18 cellular contexts compared by ENCODE assay signal in the genomic region with DNA sequence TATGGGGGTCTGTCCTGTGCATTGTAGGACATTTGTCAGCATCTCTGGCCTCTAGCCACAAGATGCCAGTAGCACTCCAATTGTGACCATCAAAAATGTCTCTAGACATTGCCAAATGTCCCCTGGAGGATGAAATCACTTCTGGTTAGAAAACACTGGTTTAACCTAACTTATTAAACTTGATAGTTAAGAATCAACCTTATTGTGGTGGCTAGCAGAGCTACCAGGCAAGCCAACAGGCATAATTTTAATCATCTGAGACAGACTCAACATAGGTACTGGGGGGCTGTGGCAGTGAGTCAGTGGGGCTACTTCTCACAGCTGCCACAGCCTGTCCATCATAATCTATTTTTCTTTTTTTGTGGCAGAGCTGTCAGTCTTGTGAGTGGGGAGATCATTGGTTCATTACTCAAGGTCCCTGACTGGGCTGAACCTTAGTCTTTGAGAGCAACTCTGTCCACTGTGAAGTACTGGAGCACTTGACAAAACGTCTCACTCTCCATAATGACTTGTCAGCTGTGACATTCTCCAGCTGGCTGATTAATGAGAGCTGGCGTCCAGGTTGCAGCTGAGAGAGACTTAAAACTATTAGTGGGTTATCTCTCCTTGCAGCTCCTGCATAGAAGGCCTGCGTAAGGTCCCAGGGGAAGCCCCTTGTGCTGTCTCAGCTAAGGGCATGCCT.
DNase-seq lines count a peak whose midpoint lies in the region; FAIRE-seq and TF ChIP-seq lines count a peak whose summit lies in the region.
"Had no signal": no experiment of that assay in that cellular context is flagged by ENCODE, and none has a peak within 500 bp of the region (broad histone marks: within the 10 kb centered on the region; RNA-seq: fewer than 3 reads in every experiment).

No MANE protein-coding gene starts in this region.

- intact Hi-C loops in kidney (cut with DNase I), result no loop called here

- H3K4me1 Mint-ChIP-seq in nephron progenitor cell, result peaks cover 56% of the 10 kb centered on the region

- peaks cover 7% of the 10 kb centered on the region for H3K9me3 Mint-ChIP-seq in nephron progenitor cell

- WGBS in GM23248 (ENCODE audit: low coverage in 1 of 2, low lambda C conversion rate in 2 of 2, missing lambda C conversion rate in 2 of 2), 2 experiments, result 89% methylated on average over 3 of the region's 3 CpGs

- no peaks in the 10 kb centered on the region for H3K79me2 ChIP-seq in Karpas-422 (ENCODE audit: low read length)
- H3K79me2 ChIP-seq in GM23248 (ENCODE audit: insufficient read depth), result no peaks in the 10 kb centered on the region

- H3K27me3 ChIP-seq in BE2C (no peaks in the 10 kb centered on the region), Karpas-422 (ENCODE audit: low read length) (no peaks in the 10 kb centered on the region), GM23248 (replicated peaks; ENCODE audit: insufficient read depth) (no peaks in the 10 kb centered on the region)
- H3K27me3 ChIP-seq: breast epithelium, tibial nerve had no signal

- H3K9me2 ChIP-seq in Karpas-422 (replicated peaks; ENCODE audit: insufficient read depth, low read length) (no peaks in the 10 kb centered on the region), GM23248 (ENCODE audit: insufficient read depth) (no peaks in the 10 kb centered on the region)

- H2AFZ ChIP-seq in Karpas-422 (ENCODE audit: low read length) (no peak overlapping the region), GM23248 (no peak overlapping the region)

- H3K4me2 ChIP-seq in Karpas-422 (ENCODE audit: low read depth, low read length, poor library complexity, severe bottlenecking), result peak overlapping the region; percentile 31
- no peak overlapping the region for H3K4me2 ChIP-seq in GM23248 (ENCODE audit: unreplicated experiment)

- H3K9ac ChIP-seq in Karpas-422 (ENCODE audit: low read length) (0 out of 2 replicates have a peak overlapping the region, but pooled peaks have one; percentile 9), kidney (ENCODE audit: low read length in 2 of 2) (no peak overlapping the region), GM23248 (no peak overlapping the region)

- H3K27ac Mint-ChIP-seq in nephron progenitor cell, result no peak overlapping the region

- in situ Hi-C loops in GM23248 (cut with MboI), result no loop called here

- H3K27me3 Mint-ChIP-seq in nephron progenitor cell (ENCODE audit: low read depth, poor library complexity), result no peaks in the 10 kb centered on the region

- no peak for FAIRE-seq in kidney (lab: Jason Lieb, UNC)
- FAIRE-seq: frontal cortex had no signal

- DNase-seq in BE2C, result peak; percentile 97
- peak; percentile 67 for DNase-seq in Karpas-422
- DNase-seq in kidney, result no peak
- no peak for DNase-seq in GM23248
- no peak for DNase-seq in NCI-H2107 treated with DMSO at 0.1 percent for 48 hours (lab: John Stamatoyannopoulos, UW; ENCODE audit: unreplicated experiment)
- DNase-seq in NCI-H1092 (lab: John Stamatoyannopoulos, UW), result no peak
- DNase-seq in nephron progenitor cell, result no peak
- DNase-seq: activated CD8-positive, alpha-beta memory T cell treated with anti-CD3 and anti-CD28 coated beads for 24 hours; activated gamma-delta T cell; DND-41; effector memory CD4-positive, alpha-beta T cell; mucosa of descending colon; NCI-H1105; NCI-H510A had no signal

- no peaks in the 10 kb centered on the region for H4K20me1 ChIP-seq in Karpas-422 (ENCODE audit: insufficient read depth, low read depth, low read length)
- no peaks in the 10 kb centered on the region for H4K20me1 ChIP-seq in GM23248 (ENCODE audit: insufficient read depth)

- H3K4me3 ChIP-seq in BE2C (ENCODE audit: low read depth, low read length) (no peak overlapping the region), Karpas-422 (ENCODE audit: low read length) (no peak overlapping the region), kidney (ENCODE audit: low read length in 2 of 2) (no peak overlapping the region), GM23248 (no peak overlapping the region)
- H3K4me3 ChIP-seq: breast epithelium, mucosa of descending colon, tibial nerve had no signal

- H3F3A ChIP-seq in GM23248 (ENCODE audit: insufficient read depth), result peaks cover 24% of the 10 kb centered on the region

- peaks cover 53% of the 10 kb centered on the region for H3K4me1 ChIP-seq in BE2C
- peaks cover 47% of the 10 kb centered on the region for H3K4me1 ChIP-seq in Karpas-422 (ENCODE audit: low read length)
- H3K4me1 ChIP-seq in kidney (ENCODE audit: control insufficient read depth in 1 of 2, insufficient read depth in 1 of 2, low read depth in 1 of 2, low read length in 2 of 2), result no peaks in the 10 kb centered on the region
- H3K4me1 ChIP-seq in GM23248 (ENCODE audit: insufficient read depth), result peaks cover 18% of the 10 kb centered on the region

- H3K4me3 Mint-ChIP-seq in nephron progenitor cell, result no peak overlapping the region

- H3K36me3 ChIP-seq in BE2C (peaks cover 47% of the 10 kb centered on the region), Karpas-422 (ENCODE audit: insufficient read depth, low read length) (no peaks in the 10 kb centered on the region; the same call in 1 of the 2 replicates), kidney (ENCODE audit: control insufficient read depth in 1 of 2, insufficient read depth in 2 of 2, low read length in 2 of 2) (peaks cover 4 to 5% of the 10 kb centered on the region in 2 donors), GM23248 (ENCODE audit: low read depth) (no peaks in the 10 kb centered on the region)
- H3K36me3 ChIP-seq: breast epithelium had no signal

- H3K9me3 ChIP-seq in BE2C, result no peaks in the 10 kb centered on the region
- H3K9me3 ChIP-seq in Karpas-422 (ENCODE audit: low read length), result no peaks in the 10 kb centered on the region
- H3K9me3 ChIP-seq in kidney (ENCODE audit: control insufficient read depth in 1 of 2, low read length in 2 of 2), result no peaks in the 10 kb centered on the region
- H3K9me3 ChIP-seq in GM23248 (ENCODE audit: low read depth), result no peaks in the 10 kb centered on the region
- H3K9me3 ChIP-seq: breast epithelium, mucosa of descending colon, tibial nerve had no signal

- peak overlapping the region; percentile 37; the same call in 1 of the 2 replicates for H3K27ac ChIP-seq in Karpas-422 (ENCODE audit: low read length)
- H3K27ac ChIP-seq in VCaP, result no peak overlapping the region
- no peak overlapping the region for H3K27ac ChIP-seq in kidney (ENCODE audit: low read depth in 2 of 2, low read length in 2 of 2)
- H3K27ac ChIP-seq in GM23248, result no peak overlapping the region
- H3K27ac ChIP-seq: breast epithelium, tibial nerve had no signal

- TF ChIP-seq CTCF in BE2C (IDR thresholded peaks at IDR 0.05; ENCODE audit: low read depth, low read length) (peak; percentile 61), VCaP (conservative IDR thresholded peaks at IDR 0.05) (peak; percentile 36), kidney (IDR thresholded peaks at IDR 0.05; ENCODE audit: borderline replicate concordance, extremely low read depth, insufficient read depth) (peak; percentile 6), nephron progenitor cell (IDR thresholded peaks at IDR 0.05) (no peak)

- peaks cover 39% of the 10 kb centered on the region for H3K36me3 Mint-ChIP-seq in nephron progenitor cell (ENCODE audit: low read depth)

Comparison
In these comparisons a context has a peak if more than half of its experiments do, and no peak if none do; other contexts are left out.
1. DNase-seq: peak in BE2C (single experiment) and Karpas-422 (single experiment); none in kidney (single experiment), GM23248 (single experiment), NCI-H2107 treated with DMSO at 0.1 percent for 48 hours (single experiment), NCI-H1092 (single experiment) and nephron progenitor cell (single experiment).